25 cellular contexts compared by ENCODE assay signal in the genomic region with DNA sequence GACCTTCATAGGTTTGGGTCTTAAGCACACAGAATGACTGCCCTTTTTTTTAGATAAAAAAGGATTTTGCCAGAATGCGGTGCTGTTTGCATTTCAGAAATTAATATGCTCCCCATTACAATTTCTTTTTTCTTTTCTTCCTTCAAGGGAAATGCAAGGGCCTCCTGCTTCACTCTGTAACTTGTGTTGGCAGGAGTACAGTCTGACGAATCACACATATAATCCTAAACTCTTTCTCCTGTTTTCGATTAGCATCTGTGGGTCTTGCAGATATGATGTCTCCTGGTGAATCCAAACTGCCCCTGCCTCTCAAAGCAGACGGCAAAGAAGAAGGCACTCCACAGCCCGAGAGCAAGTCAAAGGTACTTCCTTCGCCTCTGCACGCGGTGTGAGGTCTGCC.
"Had no signal": no experiment of that assay in that cellular context is flagged by ENCODE, and none has a peak within 500 bp of the region (broad histone marks: within the 10 kb centered on the region; RNA-seq: fewer than 3 reads in every experiment).

No MANE protein-coding gene starts in this region.

- DNase-seq: activated CD4-positive, alpha-beta T cell treated with anti-CD3 and anti-CD28 coated beads for 36 hours; activated CD4-positive, alpha-beta T cell treated with anti-CD3 and anti-CD28 coated beads, Interleukin-2, amount 50 U/mL, for 4 hours; activated CD8-positive, alpha-beta memory T cell treated with anti-CD3 and anti-CD28 coated beads for 24 hours; activated CD8-positive, alpha-beta memory T cell treated with anti-CD3 and anti-CD28 coated beads, Interleukin-2, amount 50 U/mL, for 48 hours; activated naive CD4-positive, alpha-beta T cell treated with Interleukin-2 at 50 U/mL for 16 hours; activated naive CD8-positive, alpha-beta T cell treated with anti-CD3 and anti-CD28 coated beads for 36 hours; activated T-cell treated with anti-CD3 and anti-CD28 coated beads, Interleukin-2, amount 50 U/mL, for 48 hours; amniotic stem cell; cerebellar nuclear complex; cortex of kidney; head of caudate nucleus; hypothalamus; left ventricle myocardium inferior; mammary epithelial cell; midbrain; occipital lobe; small intestine; stimulated activated naive B cell treated with anti-CD40 and anti-IgM and Interleukin-4, amounts not matched to agents 10 μg/mL and 1 μg/mL and 100 μg/mL, for 72 hours had no signal

- H3K9me3 ChIP-seq: gastroesophageal sphincter, left ventricle myocardium inferior, thoracic aorta, vagina had no signal

- H3K4me3 ChIP-seq: gastroesophageal sphincter, left ventricle myocardium inferior, thoracic aorta, vagina had no signal

- H3K4me1 Mint-ChIP-seq: activated CD4-positive, alpha-beta T cell treated with anti-CD3 and anti-CD28 coated beads for 36 hours; activated naive CD8-positive, alpha-beta T cell treated with anti-CD3 and anti-CD28 coated beads for 36 hours had no signal

- H3K9me3 Mint-ChIP-seq: activated naive CD8-positive, alpha-beta T cell treated with anti-CD3 and anti-CD28 coated beads for 36 hours; nephron; stimulated activated naive B cell treated with anti-CD40 and anti-IgM and Interleukin-4, amounts not matched to agents 10 μg/mL and 1 μg/mL and 100 μg/mL, for 72 hours; T-helper 2 cell treated with Interferon-gamma antibody and Interleukin-4, amounts not matched to agents 5 μg/mL and 100 μg/mL, for 36 hours; type B pancreatic cell had no signal

- H3K27ac ChIP-seq: gastroesophageal sphincter, left ventricle myocardium inferior, thoracic aorta, vagina had no signal

- H3K36me3 Mint-ChIP-seq: activated naive CD8-positive, alpha-beta T cell treated with anti-CD3 and anti-CD28 coated beads for 36 hours had no signal

- H3K4me3 Mint-ChIP-seq: activated CD4-positive, alpha-beta T cell treated with anti-CD3 and anti-CD28 coated beads for 36 hours; activated naive CD8-positive, alpha-beta T cell treated with anti-CD3 and anti-CD28 coated beads for 36 hours; nephron; stimulated activated naive B cell treated with anti-CD40 and anti-IgM and Interleukin-4, amounts not matched to agents 10 μg/mL and 1 μg/mL and 100 μg/mL, for 72 hours; T-helper 2 cell treated with Interferon-gamma antibody and Interleukin-4, amounts not matched to agents 5 μg/mL and 100 μg/mL, for 36 hours; type B pancreatic cell had no signal

- H3K27me3 ChIP-seq: gastroesophageal sphincter, vagina had no signal

- H3K27ac Mint-ChIP-seq: activated CD4-positive, alpha-beta T cell treated with anti-CD3 and anti-CD28 coated beads for 36 hours; activated naive CD8-positive, alpha-beta T cell treated with anti-CD3 and anti-CD28 coated beads for 36 hours; stimulated activated naive B cell treated with anti-CD40 and anti-IgM and Interleukin-4, amounts not matched to agents 10 μg/mL and 1 μg/mL and 100 μg/mL, for 72 hours; T-helper 2 cell treated with Interferon-gamma antibody and Interleukin-4, amounts not matched to agents 5 μg/mL and 100 μg/mL, for 36 hours had no signal

- H3K27me3 Mint-ChIP-seq: activated CD4-positive, alpha-beta T cell treated with anti-CD3 and anti-CD28 coated beads for 36 hours; activated naive CD8-positive, alpha-beta T cell treated with anti-CD3 and anti-CD28 coated beads for 36 hours; stimulated activated naive B cell treated with anti-CD40 and anti-IgM and Interleukin-4, amounts not matched to agents 10 μg/mL and 1 μg/mL and 100 μg/mL, for 72 hours; type B pancreatic cell had no signal

- ATAC-seq: activated CD4-positive, alpha-beta T cell treated with anti-CD3 and anti-CD28 coated beads for 36 hours; gastroesophageal sphincter; sciatic nerve; stimulated activated naive B cell treated with anti-CD40 and anti-IgM and Interleukin-4, amounts not matched to agents 10 μg/mL and 1 μg/mL and 100 μg/mL, for 72 hours had no signal

- H3K4me1 ChIP-seq: vagina had no signal

- H3K36me3 ChIP-seq: thoracic aorta, vagina had no signal
